ENCODE assay signal across 2 cellular contexts in genomic region chr12:15527201-15527782, GRCh38.
TF ChIP-seq lines count a peak whose summit lies in the region.

No MANE protein-coding gene starts in this region.

TF ChIP-seq in IMR-90, 13 proteins besides CTCF, POLR2A, EP300 and RAD21:
- TF ChIP-seq USF2 (IDR thresholded peaks at IDR 0.05; ENCODE audit: low read depth, low read length) (no peak), SMC3 (IDR thresholded peaks at IDR 0.05; ENCODE audit: low read depth, low read length) (peak; percentile 13; the same call in 1 of the 2 replicates), NFE2L2 (IDR thresholded peaks at IDR 0.05; ENCODE audit: low read depth, low read length) (no peak), CEBPB (IDR thresholded peaks at IDR 0.05; ENCODE audit: low read depth, low read length) (no peak), MAFK (IDR thresholded peaks at IDR 0.05; ENCODE audit: low read depth, low read length) (no peak)
TF ChIP-seq in IMR-90: peak in this region for 1.

TF ChIP-seq in HepG2, 621 proteins besides CTCF, POLR2A, EP300 and RAD21 (continues in another document):
- TF ChIP-seq PPARG (CRISPR knock-in tag; conservative IDR thresholded peaks at IDR 0.05) (no peak), ZBTB2 (CRISPR knock-in tag; IDR thresholded peaks at IDR 0.05; ENCODE audit: low read depth) (no peak), ZNF318 (CRISPR knock-in tag; IDR thresholded peaks at IDR 0.05) (no peak), ZBTB40 (IDR thresholded peaks at IDR 0.05) (no peak), ZBTB40 (CRISPR knock-in tag; IDR thresholded peaks at IDR 0.05) (no peak), USF2 (IDR thresholded peaks at IDR 0.05; ENCODE audit: low read depth, low read length) (no peak), USF2 (CRISPR knock-in tag; IDR thresholded peaks at IDR 0.05; ENCODE audit: borderline replicate concordance) (no peak), NFIB (CRISPR knock-in tag; IDR thresholded peaks at IDR 0.05; ENCODE audit: borderline replicate concordance) (no peak), PBX3 (CRISPR knock-in tag; IDR thresholded peaks at IDR 0.05; ENCODE audit: borderline replicate concordance) (no peak), AHR (CRISPR knock-in tag; IDR thresholded peaks at IDR 0.05) (no peak), ZNF407 (CRISPR knock-in tag; IDR thresholded peaks at IDR 0.05; ENCODE audit: not compliant biosample characterization) (no peak)
